23 cellular contexts compared by ENCODE assay signal in genomic region chr4:14985161-14985560, GRCh38. TPM values are rescaled to one million over a fixed set of nuclear protein-coding genes. Genes with fewer than 3 reads are reported as not detected.
DNase-seq lines count a peak whose midpoint lies in the region; ATAC-seq, FAIRE-seq and TF ChIP-seq lines count a peak whose summit lies in the region.
"Had no signal": no experiment of that assay in that cellular context is flagged by ENCODE, and none has a peak within 500 bp of the region (broad histone marks: within the 10 kb centered on the region; RNA-seq: fewer than 3 reads in every experiment).

No MANE protein-coding gene starts in this region.

- no peak for TF ChIP-seq EP300 in transverse colon (IDR thresholded peaks at IDR 0.05; ENCODE audit: low read depth)

- no peaks in the 10 kb centered on the region for H4K20me1 ChIP-seq in hepatocyte (ENCODE audit: insufficient read depth, poor library complexity, severe bottlenecking)
- H4K20me1 ChIP-seq in osteoblast (ENCODE audit: insufficient read depth, low read length) = no peaks in the 10 kb centered on the region

- H3K9me2 ChIP-seq in hepatocyte (replicated peaks; ENCODE audit: insufficient read depth) = no peaks in the 10 kb centered on the region

- peak in 1 of 4 donors; percentile 10 for ATAC-seq in right lobe of liver
- ATAC-seq: GM12878 had no signal

- H3K27ac ChIP-seq in hepatocyte (peak overlapping the region; percentile 17), right lobe of liver (peak overlapping the region; percentile 53 to 79 (median 77)), subcutaneous abdominal adipose tissue (ENCODE audit: low read depth, low read length) (peak overlapping the region; percentile 43), transverse colon (no peak overlapping the region), osteoblast (ENCODE audit: low read depth, low read length) (no peak overlapping the region)

- in situ Hi-C loops in transverse colon (cut with MboI; ENCODE audit: low pct_ligation_motif_present in 1 of 4, low pct_unique_long_range_greater_than_20kb in 1 of 4, low sequenced_read_pairs in 3 of 4) = loop anchor here in 1 of 4 donors (25.0 kb wide), 1 partner anchor 1348 kb away; the partner anchor contains the start of gene BOD1L1

- no peak for FAIRE-seq in bronchial epithelial cell (lab: Jason Lieb, UNC)
- FAIRE-seq: A204.1, GM12878, H1 had no signal

- H3K4me1 ChIP-seq in hepatocyte (ENCODE audit: insufficient read depth) (no peaks in the 10 kb centered on the region), right lobe of liver (peaks cover 0 to 28% (median 4%) of the 10 kb centered on the region in 4 donors), subcutaneous abdominal adipose tissue (ENCODE audit: control insufficient read depth in 5 of 5, insufficient read depth in 5 of 5, low read length in 5 of 5) (peaks cover 0 to 15% (median 0%) of the 10 kb centered on the region in 5 donors), transverse colon (no peaks in the 10 kb centered on the region), osteoblast (ENCODE audit: insufficient read depth, low read length) (no peaks in the 10 kb centered on the region)
- H3K4me1 ChIP-seq: BE2C had no signal

- no peaks in the 10 kb centered on the region for H3K27me3 ChIP-seq in bronchial epithelial cell (ENCODE audit: control insufficient read depth, insufficient read depth, low read length)
- no peaks in the 10 kb centered on the region for H3K27me3 ChIP-seq in hepatocyte
- no peaks in the 10 kb centered on the region for H3K27me3 ChIP-seq in right lobe of liver
- H3K27me3 ChIP-seq in subcutaneous abdominal adipose tissue (ENCODE audit: control insufficient read depth in 5 of 5, insufficient read depth in 4 of 5, low read length in 5 of 5) = no peaks in the 10 kb centered on the region
- H3K27me3 ChIP-seq in transverse colon = peaks cover 6% of the 10 kb centered on the region
- no peaks in the 10 kb centered on the region for H3K27me3 ChIP-seq in osteoblast (ENCODE audit: insufficient read depth, low read length)
- H3K27me3 ChIP-seq: BE2C had no signal

- H3K4me3 ChIP-seq in bronchial epithelial cell (ENCODE audit: low read depth, low read length) (no peak overlapping the region), hepatocyte (no peak overlapping the region), right lobe of liver (no peak overlapping the region), subcutaneous abdominal adipose tissue (ENCODE audit: low read depth in 1 of 5, low read length in 5 of 5) (no peak overlapping the region), transverse colon (no peak overlapping the region), osteoblast (ENCODE audit: insufficient read depth, low read length) (no peak overlapping the region)
- H3K4me3 ChIP-seq: GM12878 had no signal

- 70% methylated on average over 1 of the region's 1 CpG for WGBS in hepatocyte (ENCODE audit: low lambda C conversion rate, missing lambda C conversion rate)
- 71% methylated on average over 1 of the region's 1 CpG for WGBS in right lobe of liver (ENCODE audit: insufficient coverage, low coverage, low lambda C conversion rate, missing lambda C conversion rate)
- WGBS in transverse colon (ENCODE audit: low coverage in 1 of 2), 2 donors = 97 to 100% methylated on average over 1 of the region's 1 CpG

- H3K9ac ChIP-seq in subcutaneous abdominal adipose tissue (ENCODE audit: low read length in 5 of 5) = no peak overlapping the region

- peak; percentile 4 for DNase-seq in bronchial epithelial cell (ENCODE audit: low read depth)
- no peak for DNase-seq in hepatocyte (ENCODE audit: low spot score)
- no peak for DNase-seq in right lobe of liver
- no peak for DNase-seq in transverse colon
- no peak for DNase-seq in osteoblast (ENCODE audit: insufficient read length, low spot score, missing footprints)
- no peak for DNase-seq in OCI-M1 (lab: John Stamatoyannopoulos, UW)
- no peak for DNase-seq in erythroblast (lab: John Stamatoyannopoulos, UW)
- DNase-seq: ACHN; BE2C; C1 segment of cervical spinal cord; CD4-positive, CD25-positive, alpha-beta regulatory T cell; CD8-positive, alpha-beta memory T cell; COR-L47; DMS 273 treated with DMSO at 0.1 percent for 48 hours; DMS53; DND-41; EL; H9 had no signal

- no peaks in the 10 kb centered on the region for H3K9me3 ChIP-seq in hepatocyte (ENCODE audit: low read depth)
- no peaks in the 10 kb centered on the region for H3K9me3 ChIP-seq in right lobe of liver
- H3K9me3 ChIP-seq in subcutaneous abdominal adipose tissue (ENCODE audit: control insufficient read depth in 5 of 5, low read length in 5 of 5) = no peaks in the 10 kb centered on the region
- no peaks in the 10 kb centered on the region for H3K9me3 ChIP-seq in transverse colon
- no peaks in the 10 kb centered on the region for H3K9me3 ChIP-seq in osteoblast (ENCODE audit: low read depth, low read length)
- H3K9me3 ChIP-seq: BE2C had no signal

- intact Hi-C loops in right lobe of liver (cut with DNase I) (no loop called here), transverse colon (cut with DNase I; ENCODE audit: low total_unique reads) (no loop called here)

- no peak overlapping the region for H2AFZ ChIP-seq in hepatocyte
- H2AFZ ChIP-seq in osteoblast (ENCODE audit: low read length) = no peak overlapping the region

- TF ChIP-seq CTCF in bronchial epithelial cell (IDR thresholded peaks at IDR 0.05; ENCODE audit: insufficient read depth, low read length, severe bottlenecking) (no peak), hepatocyte (IDR thresholded peaks at IDR 0.05; ENCODE audit: poor library complexity) (no peak), right lobe of liver (IDR thresholded peaks at IDR 0.05) (no peak), transverse colon (IDR thresholded peaks at IDR 0.05) (no peak), osteoblast (IDR thresholded peaks at IDR 0.05; ENCODE audit: extremely low read depth, low read depth, low read length) (no peak)

- H3K36me3 ChIP-seq in bronchial epithelial cell (ENCODE audit: control insufficient read depth, insufficient read depth, low read length) (no peaks in the 10 kb centered on the region), hepatocyte (replicated peaks; ENCODE audit: insufficient read depth, low read depth) (no peaks in the 10 kb centered on the region), right lobe of liver (no peaks in the 10 kb centered on the region), subcutaneous abdominal adipose tissue (ENCODE audit: control insufficient read depth in 5 of 5, insufficient read depth in 5 of 5, low read length in 5 of 5) (no peaks in the 10 kb centered on the region), transverse colon (no peaks in the 10 kb centered on the region), osteoblast (ENCODE audit: insufficient read depth, low read length) (no peaks in the 10 kb centered on the region)
- H3K36me3 ChIP-seq: BE2C had no signal

- H3K4me2 ChIP-seq in hepatocyte (no peak overlapping the region), osteoblast (ENCODE audit: insufficient read depth, low read length) (no peak overlapping the region)

- H3K79me2 ChIP-seq in hepatocyte (no peaks in the 10 kb centered on the region), osteoblast (ENCODE audit: insufficient read depth, low read length) (no peaks in the 10 kb centered on the region)

- TF ChIP-seq POLR2A in right lobe of liver (IDR thresholded peaks at IDR 0.05) (no peak), transverse colon (IDR thresholded peaks at IDR 0.05) (no peak), erythroblast (IDR thresholded peaks at IDR 0.05; ENCODE audit: low read length) (no peak)

RNA-seq across cellular contexts. Expression of gene CPEB2, which starts 17.1 kb away (rescaled TPM):
- total RNA-seq in bronchial epithelial cell = 9.0 and 11.3 TPM in 2 replicates
- total RNA-seq in hepatocyte = 16.6 and 18.1 TPM in 2 replicates
- 4.4 and 6.9 TPM in 2 replicates for polyA plus RNA-seq in hepatocyte
- total RNA-seq in right lobe of liver = 10 to 100 TPM in 4 of 6 experiments, 1 to 10 TPM in 2; 9.1 to 16.3 (median 12.9) TPM
- total RNA-seq in transverse colon = 10 to 100 TPM; 23.2 to 38.5 (median 26.5) TPM
- 23.9 and 27.7 TPM in 2 replicates for total RNA-seq in osteoblast
- total RNA-seq: G401 had no signal

Comparison
In these comparisons a context has a peak if more than half of its experiments do, and no peak if none do; other contexts are left out.
1. H3K27ac ChIP-seq: peak in hepatocyte (single experiment), right lobe of liver (3 of 3) and subcutaneous abdominal adipose tissue (single experiment); none in transverse colon (0 of 4) and osteoblast (single experiment).